8 cellular contexts compared by ENCODE assay signal in the genomic region with DNA sequence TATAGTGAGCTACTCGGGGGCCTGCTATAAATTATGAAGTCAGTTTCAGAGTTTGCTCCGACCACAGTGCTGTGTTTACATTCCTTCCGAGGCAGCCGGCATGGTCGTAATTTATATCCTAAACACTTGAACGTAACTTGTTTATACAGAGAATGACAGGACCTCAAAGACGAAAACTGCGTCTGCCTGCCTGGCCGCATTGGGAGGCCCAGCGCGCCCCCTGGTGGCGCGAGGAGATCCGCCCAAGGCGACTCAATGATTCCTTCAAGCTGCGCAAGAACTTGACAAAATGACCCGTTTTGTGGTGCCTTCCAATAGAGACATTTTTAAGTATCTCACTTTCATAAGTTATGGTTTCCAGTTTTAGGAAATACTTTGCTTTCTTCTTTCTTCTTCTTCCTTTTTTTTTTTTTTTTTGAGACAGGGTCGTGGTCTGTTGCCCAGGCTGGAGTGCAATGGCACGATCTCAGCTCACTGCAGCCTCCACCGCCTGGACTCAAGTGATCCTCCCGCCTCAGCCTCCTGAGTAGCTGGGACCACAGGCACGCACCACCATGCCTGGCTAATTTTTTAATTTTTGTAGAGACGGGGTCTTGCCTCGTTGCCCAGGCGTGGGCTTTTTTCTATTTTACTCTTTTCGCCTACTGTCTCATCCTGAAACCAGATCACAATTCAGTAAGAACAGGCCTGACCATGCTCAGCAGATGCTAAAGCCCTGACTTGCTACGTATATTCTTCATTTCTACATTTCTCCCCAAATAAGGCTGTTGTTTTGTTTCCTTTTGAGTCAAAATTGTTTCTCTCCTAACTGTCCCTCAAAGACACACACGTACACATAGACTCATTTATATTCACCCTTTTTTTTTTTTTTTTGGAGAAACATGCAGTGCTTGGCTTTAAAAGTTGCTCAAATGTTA. TPM values are rescaled to one million over a fixed set of nuclear protein-coding genes. Genes with fewer than 3 reads are reported as not detected.
DNase-seq lines count a peak whose midpoint lies in the region; ATAC-seq, FAIRE-seq and TF ChIP-seq lines count a peak whose summit lies in the region.

No MANE protein-coding gene starts in this region.

- H3K4me3 ChIP-seq in astrocyte of the spinal cord (ENCODE audit: low read depth, low read length) = no peak overlapping the region

- peak; percentile 40 for ATAC-seq in GM21381 (IDR thresholded peaks at IDR 0.05; ENCODE audit: unreplicated experiment)
- no peak for ATAC-seq in HG03521 (IDR thresholded peaks at IDR 0.05; ENCODE audit: unreplicated experiment)

- H3K27ac Mint-ChIP-seq in CD14-positive monocyte = no peak overlapping the region

- intact Hi-C loops in CD14-positive monocyte (cut with micrococcal nuclease) = loop anchor here (5.0 to 10.0 kb wide), 4 partner anchors 135 to 805 kb away; no protein-coding TSS in a partner anchor

- peaks cover 60 to 79% (median 69%) of the 10 kb centered on the region in 3 donors for H3K27me3 Mint-ChIP-seq in CD14-positive monocyte (ENCODE audit: low read depth in 3 of 3)

- peaks cover 2% of the 10 kb centered on the region in 2 donors for H3K36me3 Mint-ChIP-seq in CD14-positive monocyte

- peaks cover 8% of the 10 kb centered on the region for H3K4me1 Mint-ChIP-seq in CD14-positive monocyte

- peak overlapping the region in 1 of 2 donors; percentile 83 for H3K4me3 Mint-ChIP-seq in CD14-positive monocyte

- peaks cover 0 to 11% (median 5%) of the 10 kb centered on the region in 7 donors for H3K9me3 Mint-ChIP-seq in CD14-positive monocyte

- TF ChIP-seq CTCF in CD14-positive monocyte (IDR thresholded peaks at IDR 0.05) = peak; percentile 95
- peak; percentile 99 for TF ChIP-seq CTCF in astrocyte of the spinal cord (IDR thresholded peaks at IDR 0.05; ENCODE audit: low read depth, low read length)

- in situ Hi-C loops in astrocyte of the spinal cord (cut with HindIII; ENCODE audit: low sequenced_read_pairs) = no loop called here

- FAIRE-seq in TTC549 (lab: Jason Lieb, UNC) = peak; percentile 40

- DNase-seq in CD14-positive monocyte (ENCODE audit: low spot score) = no peak
- DNase-seq in NCI-H1048 (lab: John Stamatoyannopoulos, UW) = peak; percentile 54
- DNase-seq in astrocyte of the spinal cord (ENCODE audit: low read depth, low spot score) = peak; percentile 80
- DNase-seq in iPS-NIHi7 (ENCODE audit: extremely low spot score) = peak; percentile 84
- DNase-seq in stimulated activated CD4-positive, alpha-beta T cell treated with anti-CD3 and anti-CD28 coated beads, Interleukin-15, amount 100 ng/mL, for 1 hour (ENCODE audit: low read depth in 1 of 2, low spot score in 1 of 2) = peak; percentile 34 to 68

RNA-seq across cellular contexts. Expression of gene FOXF2, which starts 7.8 kb away (rescaled TPM):
- not detected for polyA plus RNA-seq in CD14-positive monocyte
